In genomic region chr4:67087897-67088296, GRCh38 we compare ENCODE assay signal across 8 cellular contexts.
A peak's percentile ranks its signal among the peaks of the same experiment; 100 is the strongest.
DNase-seq lines count a peak whose midpoint lies in the region; ATAC-seq lines count a peak whose summit lies in the region.

No MANE protein-coding gene starts in this region.

- H3K9me3 Mint-ChIP-seq in activated T-cell treated with anti-CD3 and anti-CD28 coated beads, Interleukin-2, amount 50 U/mL, for 4 hours = no peaks in the 10 kb centered on the region

- H3K4me1 Mint-ChIP-seq in activated T-cell treated with anti-CD3 and anti-CD28 coated beads, Interleukin-2, amount 50 U/mL, for 4 hours (ENCODE audit: low read depth) = no peaks in the 10 kb centered on the region

- no peak overlapping the region for H3K4me3 Mint-ChIP-seq in activated T-cell treated with anti-CD3 and anti-CD28 coated beads, Interleukin-2, amount 50 U/mL, for 4 hours

- no peaks in the 10 kb centered on the region for H3K36me3 Mint-ChIP-seq in activated T-cell treated with anti-CD3 and anti-CD28 coated beads, Interleukin-2, amount 50 U/mL, for 4 hours (ENCODE audit: insufficient read depth)

- no peaks in the 10 kb centered on the region for H3K27me3 Mint-ChIP-seq in activated T-cell treated with anti-CD3 and anti-CD28 coated beads, Interleukin-2, amount 50 U/mL, for 4 hours (ENCODE audit: low read depth)

- peak; percentile 36 for DNase-seq in activated T-cell treated with anti-CD3 and anti-CD28 coated beads for 24 hours (ENCODE audit: low read depth)
- no peak for DNase-seq in activated T-cell treated with anti-CD3 and anti-CD28 coated beads, Interleukin-2, amount 50 U/mL, for 4 hours
- peak; percentile 3 for DNase-seq in NCI-H187 treated with DMSO at 0.1 percent for 48 hours (lab: John Stamatoyannopoulos, UW)
- DNase-seq in activated CD8-positive, alpha-beta memory T cell treated with anti-CD3 and anti-CD28 coated beads for 24 hours = peak; percentile 56
- DNase-seq in iPS DF 19.7 (ENCODE audit: low read depth, low spot score) = peak; percentile 15
- DNase-seq in stimulated activated CD8-positive, alpha-beta memory T cell treated with anti-CD3 and anti-CD28 coated beads, Interleukin-15, amount 100 ng/mL, for 24 hours (ENCODE audit: low read depth) = peak; percentile 1
- DNase-seq in NCI-H2081 (lab: John Stamatoyannopoulos, UW) = no peak

- ATAC-seq in activated T-cell treated with anti-CD3 and anti-CD28 coated beads, Interleukin-2, amount 50 U/mL, for 4 hours = no peak
- ATAC-seq in HG02763 (IDR thresholded peaks at IDR 0.05; ENCODE audit: unreplicated experiment) = peak; percentile 86

Comparison
In these comparisons a context has a peak if more than half of its experiments do, and no peak if none do; other contexts are left out.
1. DNase-seq: peak in activated T-cell treated with anti-CD3 and anti-CD28 coated beads for 24 hours (single experiment), NCI-H187 treated with DMSO at 0.1 percent for 48 hours (single experiment), activated CD8-positive, alpha-beta memory T cell treated with anti-CD3 and anti-CD28 coated beads for 24 hours (single experiment), iPS DF 19.7 (single experiment) and stimulated activated CD8-positive, alpha-beta memory T cell treated with anti-CD3 and anti-CD28 coated beads, Interleukin-15, amount 100 ng/mL, for 24 hours (single experiment); none in activated T-cell treated with anti-CD3 and anti-CD28 coated beads, Interleukin-2, amount 50 U/mL, for 4 hours (single experiment) and NCI-H2081 (0 of 2).